In the genomic region with DNA sequence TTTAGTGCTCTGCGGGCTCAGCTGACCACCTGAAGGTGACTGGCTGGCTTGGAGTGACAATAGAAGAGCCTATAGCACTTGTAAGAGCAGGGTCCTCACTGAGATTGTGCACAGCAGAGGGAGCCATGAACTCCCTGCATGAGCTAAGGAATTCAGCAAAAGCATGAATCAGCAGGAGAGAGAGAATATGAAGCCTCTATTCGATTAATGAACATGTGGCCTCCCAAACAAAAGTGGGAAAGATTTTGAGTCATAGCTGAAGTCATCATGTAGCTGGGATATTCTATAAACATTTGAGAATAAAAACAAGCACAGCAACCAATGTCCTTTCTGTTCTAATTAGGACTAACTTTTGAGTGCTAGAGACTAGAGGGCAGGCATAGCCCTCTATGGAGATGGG, we compare ENCODE assay signal across 12 cellular contexts.
DNase-seq lines count a peak whose midpoint lies in the region; FAIRE-seq lines count a peak whose summit lies in the region.
"Had no signal": no experiment of that assay in that cellular context is flagged by ENCODE, and none has a peak within 500 bp of the region (broad histone marks: within the 10 kb centered on the region; RNA-seq: fewer than 3 reads in every experiment).

No MANE protein-coding gene starts in this region.

- H3K4me3 ChIP-seq in MG63 = no peak overlapping the region
- H3K4me3 ChIP-seq: ascending aorta, right lobe of liver had no signal

- no peaks in the 10 kb centered on the region for H3K27me3 ChIP-seq in MG63
- H3K27me3 ChIP-seq: ascending aorta, right lobe of liver had no signal

- H3K36me3 ChIP-seq in MG63 = no peaks in the 10 kb centered on the region
- H3K36me3 ChIP-seq: ascending aorta, right lobe of liver had no signal

- no peaks in the 10 kb centered on the region for H3K9me3 ChIP-seq in MG63
- H3K9me3 ChIP-seq: ascending aorta, right lobe of liver had no signal

- FAIRE-seq in urothelium cell line (lab: Jason Lieb, UNC) = no peak
- FAIRE-seq: GM18507 had no signal

- DNase-seq in Ammon's horn (ENCODE audit: low spot score) (peak; percentile 47), MG63 (peak; percentile 38), brain pericyte (ENCODE audit: low read depth, low spot score) (peak; percentile 30), kidney tubule cell (ENCODE audit: low spot score) (peak; percentile 97), COLO829 (ENCODE audit: low spot score) (no peak), COLO668 (lab: John Stamatoyannopoulos, UW; ENCODE audit: unreplicated experiment) (no peak), urothelium cell line (ENCODE audit: low spot score) (no peak)
- DNase-seq in central memory CD4-positive, alpha-beta T cell = no peak
- DNase-seq: NCI-H524, right lobe of liver had no signal

Comparison
In these comparisons a context has a peak if more than half of its experiments do, and no peak if none do; other contexts are left out.
1. DNase-seq: peak in Ammon's horn (single experiment), MG63 (single experiment), brain pericyte (single experiment) and kidney tubule cell (single experiment); none in COLO829 (single experiment), COLO668 (single experiment), urothelium cell line (single experiment) and central memory CD4-positive, alpha-beta T cell (single experiment).